Comparison of ENCODE assay signal across 16 cellular contexts in the genomic region with DNA sequence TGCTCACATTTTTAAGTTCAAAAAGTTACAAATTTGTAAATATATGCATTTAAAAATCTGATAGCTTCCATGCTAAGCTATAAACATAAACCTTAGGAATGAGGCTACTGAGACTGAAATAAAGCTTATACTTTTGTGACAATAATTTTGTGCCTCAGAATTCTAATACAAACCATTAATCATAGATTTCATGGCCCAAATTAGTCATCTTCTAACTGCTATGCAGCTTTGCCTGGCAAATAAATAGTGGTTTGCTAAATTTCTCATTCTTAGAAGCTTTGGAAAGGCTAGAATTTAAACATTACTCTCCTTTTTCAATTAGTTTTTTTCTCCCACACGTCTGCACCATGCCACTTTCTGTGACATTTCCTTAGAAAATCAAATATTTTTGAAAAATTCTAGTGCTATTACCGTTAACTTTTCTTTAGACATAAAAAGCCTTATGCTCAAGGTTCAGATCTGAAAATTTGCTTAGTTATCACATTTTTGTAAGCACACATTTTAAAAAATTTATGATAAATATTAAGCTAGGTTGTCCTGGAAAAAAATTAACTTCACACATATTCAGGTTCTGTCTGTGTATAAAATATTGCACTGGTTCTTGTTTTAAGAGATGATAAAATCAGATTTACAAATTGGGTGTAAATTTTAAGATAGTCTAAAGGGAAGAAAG. TPM values are rescaled to one million over a fixed set of nuclear protein-coding genes. Genes with fewer than 3 reads are reported as not detected.
DNase-seq lines count a peak whose midpoint lies in the region; ATAC-seq, FAIRE-seq and TF ChIP-seq lines count a peak whose summit lies in the region.
"Had no signal": no experiment of that assay in that cellular context is flagged by ENCODE, and none has a peak within 500 bp of the region (broad histone marks: within the 10 kb centered on the region; RNA-seq: fewer than 3 reads in every experiment).

No MANE protein-coding gene starts in this region.

- H3K36me3 Mint-ChIP-seq in activated CD8-positive, alpha-beta T cell treated with anti-CD3 and anti-CD28 coated beads for 36 hours (ENCODE audit: low read depth): peaks cover 24% of the 10 kb centered on the region

- no peaks in the 10 kb centered on the region for H3K27me3 Mint-ChIP-seq in activated CD8-positive, alpha-beta T cell treated with anti-CD3 and anti-CD28 coated beads for 36 hours
- H3K27me3 Mint-ChIP-seq: naive thymus-derived CD8-positive, alpha-beta T cell had no signal

- DNase-seq in AG20443 (ENCODE audit: low spot score) (peak; percentile 26), M059J (ENCODE audit: low read depth) (peak; percentile 67), kidney glomerular epithelial cell (lab: John Stamatoyannopoulos, UW) (peak; percentile 44)
- no peak for DNase-seq in stimulated activated naive CD4-positive, alpha-beta T cell treated with Interleukin-2 at 50 U/mL for 16 hours (lab: John Stamatoyannopoulos, UW)
- DNase-seq in activated CD8-positive, alpha-beta T cell treated with anti-CD3 and anti-CD28 coated beads for 36 hours: no peak
- DNase-seq: amygdala; hypothalamus; left ventricle myocardium superior; naive thymus-derived CD8-positive, alpha-beta T cell; NCI-H1694 treated with DMSO at 0.1 percent for 48 hours; NCI-H510A treated with DMSO at 0.1 percent for 48 hours; stimulated activated CD4-positive, alpha-beta T cell treated with anti-CD3 and anti-CD28 coated beads, Interleukin-2, amount 100 ng/mL, for 24 hours had no signal

- no peak overlapping the region for H3K27ac Mint-ChIP-seq in activated CD8-positive, alpha-beta T cell treated with anti-CD3 and anti-CD28 coated beads for 36 hours
- H3K27ac Mint-ChIP-seq: activated T-helper 1 cell treated with anti-CD3 and anti-CD28 coated beads, Interleukin-12 subunit alpha, Interleukin-12 subunit beta, Interleukin-2, Interleukin-4 antibody, amounts not matched to agents 30 ng/mL and 10 ng/mL and 1 ng/mL, durations not matched to agents 14 hours and 24 hours and 36 hours; naive thymus-derived CD8-positive, alpha-beta T cell had no signal

- peak; percentile 14 for FAIRE-seq in colon (lab: Jason Lieb, UNC)

- CTCF ChIA-PET in activated CD8-positive, alpha-beta T cell treated with anti-CD3 and anti-CD28 coated beads for 36 hours (lab: Charles Lee): interaction anchor here (0.9 to 1.3 kb wide), 2 partner anchors 37 to 46 kb away, joined by 3 to 4 read pairs; a partner anchor contains a TSS

- no peak for ATAC-seq in GM21367 (IDR thresholded peaks at IDR 0.05; ENCODE audit: unreplicated experiment)
- no peak for ATAC-seq in activated CD8-positive, alpha-beta T cell treated with anti-CD3 and anti-CD28 coated beads for 36 hours
- ATAC-seq in HG03175 (IDR thresholded peaks at IDR 0.05; ENCODE audit: unreplicated experiment): no peak
- ATAC-seq: left ventricle myocardium superior; naive thymus-derived CD8-positive, alpha-beta T cell had no signal

- POLR2A ChIA-PET in activated CD8-positive, alpha-beta T cell treated with anti-CD3 and anti-CD28 coated beads for 36 hours (lab: Charles Lee): no interaction called here

- TF ChIP-seq CTCF in activated CD8-positive, alpha-beta T cell treated with anti-CD3 and anti-CD28 coated beads for 36 hours (IDR thresholded peaks at IDR 0.05): no peak

- H3K4me3 Mint-ChIP-seq in activated CD8-positive, alpha-beta T cell treated with anti-CD3 and anti-CD28 coated beads for 36 hours: no peak overlapping the region
- H3K4me3 Mint-ChIP-seq: activated T-helper 1 cell treated with anti-CD3 and anti-CD28 coated beads, Interleukin-12 subunit alpha, Interleukin-12 subunit beta, Interleukin-2, Interleukin-4 antibody, amounts not matched to agents 30 ng/mL and 10 ng/mL and 1 ng/mL, durations not matched to agents 14 hours and 24 hours and 36 hours; naive thymus-derived CD8-positive, alpha-beta T cell had no signal

- peaks cover 25% of the 10 kb centered on the region for H3K4me1 Mint-ChIP-seq in activated CD8-positive, alpha-beta T cell treated with anti-CD3 and anti-CD28 coated beads for 36 hours (ENCODE audit: low read depth)

- H3K9me3 Mint-ChIP-seq in activated CD8-positive, alpha-beta T cell treated with anti-CD3 and anti-CD28 coated beads for 36 hours: peaks cover 3% of the 10 kb centered on the region

- intact Hi-C loops in activated CD8-positive, alpha-beta T cell treated with anti-CD3 and anti-CD28 coated beads for 36 hours (cut with micrococcal nuclease): no loop called here

RNA-seq across cellular contexts. Expression of a gene that starts 46.9 kb away (rescaled TPM):
- 36.4 and 48.6 TPM in 2 replicates for total RNA-seq in M059J (2014; rRNA removed; shearing (Covaris generic))
- total RNA-seq in activated CD8-positive, alpha-beta T cell treated with anti-CD3 and anti-CD28 coated beads for 36 hours: 10 to 100 TPM; 25.7 to 26.6 TPM

Comparison
In these comparisons a context has a peak if more than half of its experiments do, and no peak if none do; other contexts are left out.
1. DNase-seq: peak in AG20443 (single experiment), M059J (single experiment) and kidney glomerular epithelial cell (single experiment); none in stimulated activated naive CD4-positive, alpha-beta T cell treated with Interleukin-2 at 50 U/mL for 16 hours (single experiment) and activated CD8-positive, alpha-beta T cell treated with anti-CD3 and anti-CD28 coated beads for 36 hours (single experiment).